Comparison of ENCODE assay signal across 8 cellular contexts in genomic region chr17:79607941-79608728, GRCh38. TPM values are rescaled to one million over a fixed set of nuclear protein-coding genes. Genes with fewer than 3 reads are reported as not detected.
DNase-seq lines count a peak whose midpoint lies in the region; ATAC-seq and TF ChIP-seq lines count a peak whose summit lies in the region.

No MANE protein-coding gene starts in this region.

- peaks cover 5% of the 10 kb centered on the region for H3K27me3 Mint-ChIP-seq in Caco-2 (ENCODE audit: insufficient read depth, unreplicated experiment)

- no peak overlapping the region for H3K4me3 Mint-ChIP-seq in Caco-2 (ENCODE audit: unreplicated experiment)

- ATAC-seq in mucosa of descending colon (peak; percentile 42), GM21526 (IDR thresholded peaks at IDR 0.05; ENCODE audit: low FRiP score, unreplicated experiment) (no peak), GM18870 (IDR thresholded peaks at IDR 0.05; ENCODE audit: unreplicated experiment) (no peak)

- intact Hi-C loops in Caco-2 (cut with micrococcal nuclease; ENCODE audit: unreplicated experiment): loop anchor here (2.0 kb wide), 1 partner anchor 21 kb away; no protein-coding TSS in a partner anchor
- intact Hi-C loops in mucosa of descending colon (cut with DNase I, micrococcal nuclease): no loop called here

- H3K4me1 ChIP-seq in Caco-2: peaks cover 7% of the 10 kb centered on the region
- no peaks in the 10 kb centered on the region for H3K4me1 ChIP-seq in mucosa of descending colon (ENCODE audit: low read depth)

- peaks cover 6% of the 10 kb centered on the region for H3K4me1 Mint-ChIP-seq in Caco-2 (ENCODE audit: low read depth, unreplicated experiment)

- H3K36me3 ChIP-seq in Caco-2 (ENCODE audit: control insufficient read depth, insufficient read depth, low read length) (no peaks in the 10 kb centered on the region), mucosa of descending colon (ENCODE audit: low read depth) (no peaks in the 10 kb centered on the region)

- BruUV-seq in Caco-2 (replicated peaks; lab: Mats Ljungman, UMichigan): no TSS peak

- POLR2A ChIA-PET in Caco-2 (lab: Charles Lee): no interaction called here

- TF ChIP-seq CTCF in Caco-2 (IDR thresholded peaks at IDR 0.05; ENCODE audit: insufficient read depth in 1 of 2, low read depth in 1 of 2, low read length in 1 of 2, severe bottlenecking in 1 of 2, unreplicated experiment in 1 of 2) (peak in 1 of 2 experiments; percentile 32), choroid plexus epithelial cell (conservative IDR thresholded peaks at IDR 0.05; ENCODE audit: low read depth, low read length) (no peak), mucosa of descending colon (IDR thresholded peaks at IDR 0.05) (no peak)

- no peaks in the 10 kb centered on the region for H3K27me3 ChIP-seq in Caco-2 (replicated peaks; ENCODE audit: control insufficient read depth, insufficient read depth, low read length)

- no peaks in the 10 kb centered on the region for H3K9me3 Mint-ChIP-seq in Caco-2 (ENCODE audit: unreplicated experiment)

- CTCF ChIA-PET in Caco-2 (lab: Charles Lee): no interaction called here

- peak; percentile 55 to 63 for DNase-seq in Caco-2
- DNase-seq in HuH-7.5 (ENCODE audit: low spot score): peak; percentile 79
- peak; percentile 11 for DNase-seq in choroid plexus epithelial cell (ENCODE audit: low read depth)
- DNase-seq in mucosa of descending colon: no peak
- DNase-seq in NCI-H1105 (lab: John Stamatoyannopoulos, UW): no peak
- no peak for DNase-seq in activated CD4-positive, CD25-positive, alpha-beta regulatory T cell treated with anti-CD3 and anti-CD28 coated beads, Interleukin-2, amount 50 U/mL, for 72 hours

- peak overlapping the region; percentile 14; the same call in 1 of the 2 replicates for H3K4me3 ChIP-seq in Caco-2 (ENCODE audit: low read depth, low read length)
- no peak overlapping the region for H3K4me3 ChIP-seq in choroid plexus epithelial cell (ENCODE audit: low read depth, low read length)
- H3K4me3 ChIP-seq in mucosa of descending colon: no peak overlapping the region

- no peaks in the 10 kb centered on the region for H3K36me3 Mint-ChIP-seq in Caco-2 (ENCODE audit: insufficient read depth, unreplicated experiment)

- H3K9me3 ChIP-seq in Caco-2: no peaks in the 10 kb centered on the region
- H3K9me3 ChIP-seq in mucosa of descending colon: no peaks in the 10 kb centered on the region

- no peak overlapping the region for H3K27ac Mint-ChIP-seq in Caco-2 (ENCODE audit: unreplicated experiment)

RNA-seq across cellular contexts. Expression of gene RBFOX3, which starts 2.7 kb away (rescaled TPM):
- total RNA-seq in Caco-2 (2022) (1.1 and 2.0 TPM in 2 replicates), mucosa of descending colon (100 to 1,000 TPM in 1 of 3 donors, 1 to 10 TPM in 1, under 1 TPM in 1; 0.90 to 155 (median 2.4) TPM)

Comparison
In these comparisons a context has a peak if more than half of its experiments do, and no peak if none do; other contexts are left out.
1. DNase-seq: peak in Caco-2 (2 of 2), HuH-7.5 (single experiment) and choroid plexus epithelial cell (single experiment); none in mucosa of descending colon (0 of 3), NCI-H1105 (single experiment) and activated CD4-positive, CD25-positive, alpha-beta regulatory T cell treated with anti-CD3 and anti-CD28 coated beads, Interleukin-2, amount 50 U/mL, for 72 hours (single experiment).